In genomic region chr1:24778141-24778540, GRCh38 we compare ENCODE assay signal across 1 cellular context.
TF ChIP-seq lines count a peak whose summit lies in the region.

No MANE protein-coding gene starts in this region.

TF ChIP-seq in K562, 482 proteins besides CTCF, POLR2A, EP300 and RAD21:
- TF ChIP-seq ZNF384 (IDR thresholded peaks at IDR 0.05; ENCODE audit: low read depth, low read length) (no peak), CEBPG (CRISPR knock-in tag; IDR thresholded peaks at IDR 0.05) (no peak), CEBPG (tag; conservative IDR thresholded peaks at IDR 0.05 in 1 of 2, IDR thresholded peaks at IDR 0.05 in 1 of 2) (peak in 1 of 2 experiments; percentile 43; a peak in 1 of 4 replicates), CEBPB (tag; IDR thresholded peaks at IDR 0.05) (peak; percentile 72)
